In the genomic region with DNA sequence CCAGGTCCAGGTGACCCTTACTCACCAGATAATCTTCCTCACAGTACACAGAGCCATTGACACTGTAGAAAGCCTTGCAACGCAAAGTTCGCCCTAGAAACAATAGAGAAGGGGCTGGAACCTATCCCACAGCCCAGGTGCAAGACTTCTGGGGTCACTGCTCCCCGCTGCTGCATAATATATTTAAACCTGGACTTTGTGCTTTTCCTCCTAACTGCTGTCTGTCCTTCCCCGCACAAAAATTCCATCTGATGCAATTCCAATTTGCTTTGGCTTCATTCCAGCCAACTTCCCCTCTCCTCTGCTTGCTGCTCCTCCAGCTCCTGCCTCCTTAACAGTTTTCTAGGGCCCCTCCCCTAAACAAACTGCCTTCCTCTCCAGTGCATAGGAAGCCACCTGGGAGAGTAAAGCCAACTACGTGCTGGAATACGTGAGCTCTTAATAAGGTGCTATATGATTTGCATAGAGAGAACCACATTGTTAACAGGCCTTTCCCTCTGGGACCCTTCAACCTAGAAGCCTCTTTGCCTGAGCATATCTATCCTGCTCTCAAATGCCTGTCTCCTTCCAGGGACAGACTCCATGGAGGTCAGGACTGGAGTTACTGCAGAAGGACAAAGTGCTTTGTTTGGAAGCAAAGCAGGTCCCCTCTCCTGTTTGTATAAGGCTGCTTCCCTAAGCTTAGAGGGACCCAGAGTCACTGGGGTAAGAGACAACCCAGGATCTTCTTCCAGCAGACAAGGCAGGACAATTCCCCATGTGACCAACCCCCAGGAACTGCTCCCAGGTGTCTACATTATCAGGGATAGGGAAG, we compare ENCODE assay signal across 1 cellular context.
TF ChIP-seq lines count a peak whose summit lies in the region.

No MANE protein-coding gene starts in this region.

TF ChIP-seq in GM12878, 131 proteins besides CTCF, POLR2A, EP300 and RAD21 (continued from another document):
- TF ChIP-seq MXI1 (IDR thresholded peaks at IDR 0.05; ENCODE audit: low read depth, low read length) (no peak), YBX1 (IDR thresholded peaks at IDR 0.05) (no peak), MTA3 (IDR thresholded peaks at IDR 0.05; ENCODE audit: borderline replicate concordance, low read length) (no peak), IKZF2 (IDR thresholded peaks at IDR 0.05) (peak; percentile 67 to 80; a peak in 2 of 4 replicates), MYB (IDR thresholded peaks at IDR 0.05; ENCODE audit: borderline replicate concordance, low read depth, low read length) (no peak), MEF2A (IDR thresholded peaks at IDR 0.05; ENCODE audit: insufficient read depth, low read depth, low read length) (no peak), ZNF384 (IDR thresholded peaks at IDR 0.05; ENCODE audit: borderline replicate concordance, low read depth, low read length) (no peak), MEF2B (IDR thresholded peaks at IDR 0.05; ENCODE audit: partially characterized antibody, poor library complexity, severe bottlenecking) (peak; percentile 64), NR2F1 (conservative IDR thresholded peaks at IDR 0.05) (0 out of 2 replicates have a peak, but pooled peaks have one; percentile 23)
TF ChIP-seq in GM12878: peak in this region for 8.
